20 cellular contexts compared by ENCODE assay signal in genomic region chr6:129183681-129184216, GRCh38.
A peak's percentile ranks its signal among the peaks of the same experiment; 100 is the strongest.
DNase-seq lines count a peak whose midpoint lies in the region; ATAC-seq, FAIRE-seq and TF ChIP-seq lines count a peak whose summit lies in the region.
"Had no signal": no experiment of that assay in that cellular context is flagged by ENCODE, and none has a peak within 500 bp of the region (broad histone marks: within the 10 kb centered on the region; RNA-seq: fewer than 3 reads in every experiment).

No MANE protein-coding gene starts in this region.

- no peak for TF ChIP-seq CTCF in A549 (IDR thresholded peaks at IDR 0.05)
- no peak for TF ChIP-seq CTCF in fibroblast of villous mesenchyme (IDR thresholded peaks at IDR 0.05; ENCODE audit: insufficient read depth, low read depth, low read length)

- no peak for TF ChIP-seq RAD21 in A549 (conservative IDR thresholded peaks at IDR 0.05 in 1 of 2, IDR thresholded peaks at IDR 0.05 in 1 of 2)

- H3K4me1 ChIP-seq in A549, result no peaks in the 10 kb centered on the region
- no peaks in the 10 kb centered on the region for H3K4me1 ChIP-seq in trophoblast cell (ENCODE audit: control insufficient read depth in 1 of 2, insufficient read depth in 2 of 2, low read length in 2 of 2)
- H3K4me1 ChIP-seq: testis had no signal

- H3K27me3 ChIP-seq in trophoblast cell (ENCODE audit: insufficient read depth, low read length), result no peaks in the 10 kb centered on the region
- H3K27me3 ChIP-seq: testis had no signal

- H3K9me3 ChIP-seq in A549 (no peaks in the 10 kb centered on the region), trophoblast cell (ENCODE audit: insufficient read depth, low read depth, low read length) (no peaks in the 10 kb centered on the region)
- H3K9me3 ChIP-seq: Caco-2, testis had no signal

- no peak for TF ChIP-seq POLR2A in A549 (IDR thresholded peaks at IDR 0.05; ENCODE audit: low read length)

- no peaks in the 10 kb centered on the region for H3K36me3 ChIP-seq in trophoblast cell (ENCODE audit: control insufficient read depth in 1 of 2, insufficient read depth in 2 of 2, low read length in 2 of 2)

- H2BK5ac ChIP-seq in trophoblast cell (ENCODE audit: low read depth, low read length, poor library complexity), result no peak overlapping the region

- H3K4me3 ChIP-seq in A549 (no peak overlapping the region), fibroblast of villous mesenchyme (ENCODE audit: low read depth, low read length) (no peak overlapping the region), trophoblast cell (ENCODE audit: low read depth, low read length) (no peak overlapping the region)
- H3K4me3 ChIP-seq: GM23338, lung, PC-9, testis had no signal

- 53% methylated on average over 3 of the region's 3 CpGs for WGBS in A549 (ENCODE audit: missing lambda C conversion rate)
- WGBS in trophoblast cell (ENCODE audit: extremely low coverage, insufficient coverage, insufficient read length), result no CpG with 5 or more reads among the region's 3 CpGs

- no peak overlapping the region for H4K8ac ChIP-seq in trophoblast cell (ENCODE audit: low read depth, low read length)

- ATAC-seq in A549 (no peak), GM18519 (IDR thresholded peaks at IDR 0.05; ENCODE audit: low FRiP score, unreplicated experiment) (no peak)
- ATAC-seq: activated T-helper 17 cell treated with anti-CD3 and anti-CD28 coated beads, Interleukin-2, amount 50 U/mL, for 72 hours; GM23338; natural killer cell treated with Interleukin-12 subunit alpha and Interleukin-12 subunit beta and Interleukin-15 and Interleukin-18, amount 100 ng/mL, for 72 hours had no signal

- H2AFZ ChIP-seq in trophoblast cell (ENCODE audit: insufficient read depth, low read length, poor library complexity), result no peak overlapping the region
- H2AFZ ChIP-seq: GM23338, PC-9 had no signal

- H3K27ac ChIP-seq in A549 (no peak overlapping the region), trophoblast cell (ENCODE audit: low read depth, low read length) (no peak overlapping the region)
- H3K27ac ChIP-seq: PC-9, VCaP had no signal

- H2BK120ac ChIP-seq in trophoblast cell (ENCODE audit: insufficient read depth, low read length, poor library complexity), result no peak overlapping the region

- no peak for TF ChIP-seq EP300 in A549 (IDR thresholded peaks at IDR 0.05)

- no peak overlapping the region for H3K4me2 ChIP-seq in A549
- no peak overlapping the region for H3K4me2 ChIP-seq in trophoblast cell (ENCODE audit: low read length)
- H3K4me2 ChIP-seq: GM23338, PC-9 had no signal

- H3K14ac ChIP-seq in trophoblast cell (ENCODE audit: low read length), result no peak overlapping the region

- DNase-seq in A549 (ENCODE audit: low read depth in 1 of 2, low spot score in 1 of 2), result no peak
- peak; percentile 60 for DNase-seq in HT-29 (ENCODE audit: low spot score)
- peak; percentile 14 for DNase-seq in RPMI7951 (ENCODE audit: low read depth)
- DNase-seq in fibroblast of villous mesenchyme (ENCODE audit: low read depth), result peak; percentile 85
- no peak for DNase-seq in H4 (ENCODE audit: low spot score)
- no peak for DNase-seq in trophoblast cell
- no peak for DNase-seq in iPS-NIHi11 (ENCODE audit: low spot score)
- DNase-seq: amygdala; Caco-2; NCI-H1694; stimulated activated CD4-positive, alpha-beta T cell treated with anti-CD3 and anti-CD28 coated beads, Interleukin-1b, Interleukin-23, amount 100 ng/mL, for 48 hours; testis had no signal

- no peak overlapping the region for H3K23ac ChIP-seq in trophoblast cell (ENCODE audit: low read length)

- no peaks in the 10 kb centered on the region for H3K79me2 ChIP-seq in trophoblast cell (ENCODE audit: control insufficient read depth, insufficient read depth, low read length, poor library complexity)

- H2BK12ac ChIP-seq in trophoblast cell (ENCODE audit: low read length), result no peak overlapping the region

- no peak overlapping the region for H3K18ac ChIP-seq in trophoblast cell (ENCODE audit: low read length)

- no peaks in the 10 kb centered on the region for H3K79me1 ChIP-seq in trophoblast cell (ENCODE audit: low read length)

- no peak for FAIRE-seq in A549 (lab: Jason Lieb, UNC)
- FAIRE-seq: GM18507 had no signal

- CTCF ChIA-PET in A549 (lab: Yijun Ruan, JAX), result interaction anchor here (1.2 kb wide), 1 partner anchor 187 kb away, joined by 3 read pairs; no protein-coding TSS in a partner anchor

- no peak overlapping the region for H3K4ac ChIP-seq in trophoblast cell (ENCODE audit: low read depth, low read length)

- H4K12ac ChIP-seq in trophoblast cell (ENCODE audit: low read depth, low read length), result no peak overlapping the region

- no peak overlapping the region for H2AK5ac ChIP-seq in trophoblast cell (ENCODE audit: low read length)

- POLR2A ChIA-PET in A549 (lab: Yijun Ruan, JAX), result no interaction called here

- no peak overlapping the region for H4K91ac ChIP-seq in trophoblast cell (ENCODE audit: low read depth, low read length)

- no peak overlapping the region for H3K9ac ChIP-seq in trophoblast cell (ENCODE audit: low read length)

TF ChIP-seq in A549, 52 proteins besides CTCF, POLR2A, EP300 and RAD21:
- TF ChIP-seq JUNB (IDR thresholded peaks at IDR 0.05) (no peak), FOSL2 (IDR thresholded peaks at IDR 0.05) (no peak), FOSL2 (CRISPR knock-in tag; IDR thresholded peaks at IDR 0.05) (peak; percentile 31; the same call in 1 of the 2 replicates)
TF ChIP-seq in A549: peak in this region for 1.

Comparison
In these comparisons a context has a peak if more than half of its experiments do, and no peak if none do; other contexts are left out.
1. DNase-seq: peak in HT-29 (single experiment), RPMI7951 (single experiment) and fibroblast of villous mesenchyme (single experiment); none in A549 (0 of 2), H4 (single experiment), trophoblast cell (0 of 2) and iPS-NIHi11 (single experiment).